9 cellular contexts compared by ENCODE assay signal in the genomic region with DNA sequence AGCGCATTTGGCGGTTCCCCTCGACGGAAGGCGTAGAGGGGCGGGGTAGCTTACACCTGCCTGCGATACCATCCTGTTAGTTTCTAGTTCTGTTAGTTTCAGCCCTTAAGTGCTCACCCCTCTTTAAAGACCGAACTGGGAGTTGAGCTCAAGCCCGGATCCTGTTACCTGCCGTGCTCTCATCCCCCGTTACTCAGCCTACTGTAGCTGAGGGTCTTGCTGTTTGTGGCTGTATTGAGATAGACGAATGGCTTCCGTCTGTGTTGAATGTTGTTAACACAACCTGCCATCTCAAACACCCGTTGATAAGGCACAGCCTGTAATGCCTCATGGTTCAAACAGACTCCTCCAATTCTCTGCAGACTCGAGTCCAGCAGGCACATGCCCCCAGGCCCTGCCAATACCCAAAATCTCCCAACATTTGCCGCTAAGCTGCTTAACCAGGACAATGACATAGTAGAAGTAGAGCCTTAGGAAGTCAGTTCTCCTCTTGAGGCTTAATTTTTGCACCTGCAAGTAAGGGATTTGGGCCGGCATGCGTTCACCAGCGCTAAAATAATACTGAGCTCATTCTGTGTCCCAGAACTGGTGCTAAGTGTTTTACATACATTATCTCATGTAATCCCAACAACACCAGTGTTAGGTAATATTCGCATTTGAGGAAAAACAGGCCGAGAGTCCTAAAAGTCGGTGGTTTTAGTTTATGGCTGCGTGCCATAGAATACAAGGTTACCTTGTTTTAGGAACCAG. TPM values are rescaled to one million over a fixed set of nuclear protein-coding genes. Genes with fewer than 3 reads are reported as not detected.
DNase-seq lines count a peak whose midpoint lies in the region; ATAC-seq, FAIRE-seq and TF ChIP-seq lines count a peak whose summit lies in the region.
"Had no signal": no experiment of that assay in that cellular context is flagged by ENCODE, and none has a peak within 500 bp of the region (broad histone marks: within the 10 kb centered on the region; RNA-seq: fewer than 3 reads in every experiment).

No MANE protein-coding gene starts in this region.

- H3K9me3 Mint-ChIP-seq in chondrocyte (ENCODE audit: low read depth), result no peaks in the 10 kb centered on the region

- H3K27me3 ChIP-seq in DOHH2 (ENCODE audit: control insufficient read depth, low read length) (no peaks in the 10 kb centered on the region), right lobe of liver (no peaks in the 10 kb centered on the region), thymus (ENCODE audit: control insufficient read depth, insufficient read depth) (no peaks in the 10 kb centered on the region)

- H3K9me3 ChIP-seq in DOHH2 (ENCODE audit: control insufficient read depth, insufficient read depth, low read length) (no peaks in the 10 kb centered on the region), right lobe of liver (no peaks in the 10 kb centered on the region), thymus (ENCODE audit: control insufficient read depth) (no peaks in the 10 kb centered on the region)

- H4K20me1 ChIP-seq in DOHH2 (ENCODE audit: control insufficient read depth, insufficient read depth, low read depth, low read length), result no peaks in the 10 kb centered on the region

- no peak for FAIRE-seq in RCC 7860 (lab: Jason Lieb, UNC)
- FAIRE-seq: endometrium had no signal

- DNase-seq in OCI-M1 (lab: John Stamatoyannopoulos, UW) (peak; percentile 100), chondrocyte (ENCODE audit: low spot score) (no peak), right lobe of liver (no peak), RCC 7860 (ENCODE audit: low spot score) (no peak)

- intact Hi-C loops in right lobe of liver (cut with DNase I), result no loop called here

- peak overlapping the region; percentile 81 for H3K4me3 ChIP-seq in DOHH2 (ENCODE audit: low read length)
- H3K4me3 ChIP-seq in right lobe of liver, result peak overlapping the region; percentile 53 to 85 (median 73)
- H3K4me3 ChIP-seq in thymus (ENCODE audit: low read length), result peak overlapping the region; percentile 94

- H3K4me1 Mint-ChIP-seq in chondrocyte (ENCODE audit: low read depth), result peaks cover 35% of the 10 kb centered on the region

- H3K4me1 ChIP-seq in DOHH2 (ENCODE audit: control insufficient read depth, low read length) (peaks cover 37% of the 10 kb centered on the region), right lobe of liver (peaks cover 0 to 8% (median 2%) of the 10 kb centered on the region in 4 donors), thymus (ENCODE audit: control insufficient read depth, insufficient read depth, low read length) (peaks cover 4% of the 10 kb centered on the region)

- WGBS in right lobe of liver (ENCODE audit: insufficient coverage, low coverage, low lambda C conversion rate, missing lambda C conversion rate), result 3% methylated on average over 19 of the region's 23 CpGs
- WGBS in thymus, result 8% methylated on average over 23 of the region's 23 CpGs

- peak overlapping the region; percentile 90 for H3K4me3 Mint-ChIP-seq in chondrocyte (ENCODE audit: unreplicated experiment)

- H3K79me2 ChIP-seq in DOHH2 (ENCODE audit: control insufficient read depth, low read length), result peaks cover 81% of the 10 kb centered on the region

- H3K36me3 ChIP-seq in DOHH2 (ENCODE audit: control insufficient read depth, low read length) (peaks cover 41% of the 10 kb centered on the region), right lobe of liver (no peaks in the 10 kb centered on the region), thymus (ENCODE audit: control insufficient read depth, insufficient read depth) (peaks cover 3% of the 10 kb centered on the region)

- ATAC-seq in GM19455 (IDR thresholded peaks at IDR 0.05; ENCODE audit: unreplicated experiment) (peak; percentile 50), HG03460 (IDR thresholded peaks at IDR 0.05; ENCODE audit: unreplicated experiment) (peak; percentile 34), right lobe of liver (peak; percentile 28 to 48 (median 38))

- peak overlapping the region; percentile 87 for H3K4me2 ChIP-seq in DOHH2 (ENCODE audit: low read length)

- TF ChIP-seq CTCF in DOHH2 (IDR thresholded peaks at IDR 0.05; ENCODE audit: low read depth, low read length, poor library complexity, severe bottlenecking) (no peak), chondrocyte (IDR thresholded peaks at IDR 0.05) (no peak), right lobe of liver (IDR thresholded peaks at IDR 0.05) (no peak)

- peak overlapping the region; percentile 97 for H3K27ac ChIP-seq in DOHH2 (ENCODE audit: low read depth, low read length)
- peak overlapping the region; percentile 99 to 100 (median 100) for H3K27ac ChIP-seq in right lobe of liver
- peak overlapping the region; percentile 100 for H3K27ac ChIP-seq in thymus (ENCODE audit: low read depth)

- no peaks in the 10 kb centered on the region for H3K9me2 ChIP-seq in DOHH2 (replicated peaks; ENCODE audit: control insufficient read depth, low read length)

- no peaks in the 10 kb centered on the region for H3F3A ChIP-seq in DOHH2 (ENCODE audit: control insufficient read depth, insufficient read depth)

- H3K27ac Mint-ChIP-seq in chondrocyte (ENCODE audit: unreplicated experiment), result peak overlapping the region; percentile 100

- H3K27me3 Mint-ChIP-seq in chondrocyte (ENCODE audit: low read depth), result no peaks in the 10 kb centered on the region

- H3K36me3 Mint-ChIP-seq in chondrocyte (ENCODE audit: low read depth), result no peaks in the 10 kb centered on the region

- TF ChIP-seq POLR2A in right lobe of liver (IDR thresholded peaks at IDR 0.05), result no peak

RNA-seq across cellular contexts. Expression of gene RFX3, which starts 1.3 kb away (rescaled TPM):
- total RNA-seq in chondrocyte (4.0 to 10.6 TPM (median 4.1 TPM) in 3 replicates), right lobe of liver (1 to 10 TPM; 1.4 to 2.5 (median 1.8) TPM)
- 7.8 TPM for polyA plus RNA-seq in thymus
